Comparison of ENCODE assay signal across 8 cellular contexts in genomic region chr16:8866118-8866883, GRCh38. TPM values are rescaled to one million over a fixed set of nuclear protein-coding genes. Genes with fewer than 3 reads are reported as not detected.
DNase-seq lines count a peak whose midpoint lies in the region; ATAC-seq and TF ChIP-seq lines count a peak whose summit lies in the region.

No MANE protein-coding gene starts in this region.

- no peak overlapping the region for H2AK5ac ChIP-seq in H9 (ENCODE audit: insufficient read length, low read length)

- intact Hi-C loops in activated T-helper 2 cell treated with anti-CD3 and anti-CD28 coated beads, Interferon-gamma antibody, Interleukin-2, Interleukin-4, amounts not matched to agents 10 μg/mL and 5 μg/mL and 100 μg/mL, durations not matched to agents 14 hours and 24 hours and 36 hours (cut with micrococcal nuclease): no loop called here

- WGBS in H9 (ENCODE audit: extremely low coverage, insufficient read length, low lambda C conversion rate): no CpG with 5 or more reads among the region's 30 CpGs
- WGBS in hepatocyte (ENCODE audit: low lambda C conversion rate, missing lambda C conversion rate): 14% methylated on average over 20 of the region's 30 CpGs

- H3K9me3 ChIP-seq in H9 (ENCODE audit: control insufficient read depth, low read depth, low read length) (no peaks in the 10 kb centered on the region), hepatocyte (ENCODE audit: low read depth) (no peaks in the 10 kb centered on the region)

- H3K4me3 Mint-ChIP-seq in H9: peak overlapping the region; percentile 90
- H3K4me3 Mint-ChIP-seq in activated T-helper 2 cell treated with anti-CD3 and anti-CD28 coated beads, Interferon-gamma antibody, Interleukin-2, Interleukin-4, amounts not matched to agents 10 μg/mL and 5 μg/mL and 100 μg/mL, durations not matched to agents 14 hours and 24 hours and 36 hours (ENCODE audit: low read depth): peak overlapping the region; percentile 97

- H3K27ac ChIP-seq in H9 (ENCODE audit: insufficient read length, low read depth, low read length) (no peak overlapping the region), hepatocyte (peak overlapping the region; percentile 96)

- no peaks in the 10 kb centered on the region for H3K36me3 ChIP-seq in hepatocyte (replicated peaks; ENCODE audit: insufficient read depth, low read depth)

- H3K27me3 ChIP-seq in H9 (ENCODE audit: insufficient read depth, low read length): no peaks in the 10 kb centered on the region
- no peaks in the 10 kb centered on the region for H3K27me3 ChIP-seq in hepatocyte

- H3K27ac Mint-ChIP-seq in H9: peak overlapping the region; percentile 94 to 96 (median 95)
- H3K27ac Mint-ChIP-seq in activated T-helper 2 cell treated with anti-CD3 and anti-CD28 coated beads, Interferon-gamma antibody, Interleukin-2, Interleukin-4, amounts not matched to agents 10 μg/mL and 5 μg/mL and 100 μg/mL, durations not matched to agents 14 hours and 24 hours and 36 hours: peak overlapping the region; percentile 70

- peaks cover 3% of the 10 kb centered on the region for H3K79me1 ChIP-seq in H9 (ENCODE audit: insufficient read depth, low read depth, low read length, poor library complexity, severe bottlenecking)

- peak; percentile 95 for DNase-seq in H9
- no peak for DNase-seq in activated T-helper 2 cell treated with anti-CD3 and anti-CD28 coated beads, Interferon-gamma antibody, Interleukin-2, Interleukin-4, amounts not matched to agents 10 μg/mL and 5 μg/mL and 100 μg/mL, durations not matched to agents 14 hours and 24 hours and 36 hours (ENCODE audit: low spot score)
- peak; percentile 77 for DNase-seq in hepatocyte (ENCODE audit: low spot score)
- no peak for DNase-seq in retinal pigment epithelial cell (ENCODE audit: low read depth)
- no peak for DNase-seq in NCI-H1694 treated with DMSO at 0.1 percent for 48 hours (lab: John Stamatoyannopoulos, UW)
- DNase-seq in OCI-M2 (lab: John Stamatoyannopoulos, UW; ENCODE audit: unreplicated experiment): no peak

- no peak overlapping the region for H3T11ph ChIP-seq in H9 (ENCODE audit: low read length)

- no peak overlapping the region for H2BK12ac ChIP-seq in H9 (ENCODE audit: insufficient read length, low read depth, low read length)

- H3K14ac ChIP-seq in H9 (ENCODE audit: insufficient read depth, low read length): no peak overlapping the region

- H3K79me2 ChIP-seq in H9 (ENCODE audit: insufficient read depth, low read length) (peaks cover 51% of the 10 kb centered on the region; the same call in 1 of the 2 replicates), hepatocyte (peaks cover 72% of the 10 kb centered on the region)

- ATAC-seq in GM19455 (IDR thresholded peaks at IDR 0.05; ENCODE audit: unreplicated experiment): no peak
- ATAC-seq in HG03571 (IDR thresholded peaks at IDR 0.05; ENCODE audit: unreplicated experiment): no peak

- no peak overlapping the region for H2BK20ac ChIP-seq in H9 (ENCODE audit: low read depth, low read length, poor library complexity, severe bottlenecking)

- H3K4me1 Mint-ChIP-seq in H9: peaks cover 55 to 61% of the 10 kb centered on the region in 2 experiments
- peaks cover 39% of the 10 kb centered on the region for H3K4me1 Mint-ChIP-seq in activated T-helper 2 cell treated with anti-CD3 and anti-CD28 coated beads, Interferon-gamma antibody, Interleukin-2, Interleukin-4, amounts not matched to agents 10 μg/mL and 5 μg/mL and 100 μg/mL, durations not matched to agents 14 hours and 24 hours and 36 hours (ENCODE audit: low read depth)

- peak overlapping the region; percentile 11 for H3K9ac ChIP-seq in H9 (ENCODE audit: extremely low read depth, insufficient read length, low read length)

- H3K18ac ChIP-seq in H9 (ENCODE audit: insufficient read length, low read depth, low read length): no peak overlapping the region

- no peak overlapping the region for H4K5ac ChIP-seq in H9 (ENCODE audit: insufficient read length, low read depth, low read length)

- no peak overlapping the region for H2BK120ac ChIP-seq in H9 (ENCODE audit: low read depth, low read length, poor library complexity, severe bottlenecking)

- H3K4me1 ChIP-seq in H9 (ENCODE audit: insufficient read depth, low read length) (peaks cover 20% of the 10 kb centered on the region; the same call in 1 of the 2 replicates), hepatocyte (ENCODE audit: insufficient read depth) (peaks cover 62% of the 10 kb centered on the region)

- no peak overlapping the region for H2BK5ac ChIP-seq in H9 (ENCODE audit: insufficient read length, low read length)

- no peaks in the 10 kb centered on the region for H3K9me2 ChIP-seq in hepatocyte (replicated peaks; ENCODE audit: insufficient read depth)

- no peak overlapping the region for H4K8ac ChIP-seq in H9 (replicated peaks; ENCODE audit: insufficient read length, low read depth, low read length)

- no peak overlapping the region for H4K91ac ChIP-seq in H9 (ENCODE audit: insufficient read length, low read depth, low read length)

- H3K4ac ChIP-seq in H9 (ENCODE audit: low read depth, low read length): no peak overlapping the region

- H2BK15ac ChIP-seq in H9 (ENCODE audit: low read depth, low read length): no peak overlapping the region

- H4K20me1 ChIP-seq in H9 (ENCODE audit: control insufficient read depth, insufficient read depth, insufficient read length) (peaks cover 5% of the 10 kb centered on the region), hepatocyte (ENCODE audit: insufficient read depth, poor library complexity, severe bottlenecking) (peaks cover 40% of the 10 kb centered on the region)

- TF ChIP-seq CTCF in H9 (conservative IDR thresholded peaks at IDR 0.05) (no peak), hepatocyte (IDR thresholded peaks at IDR 0.05; ENCODE audit: poor library complexity) (no peak), retinal pigment epithelial cell (conservative IDR thresholded peaks at IDR 0.05; ENCODE audit: low read depth, low read length) (no peak)

- no peaks in the 10 kb centered on the region; a peak in 2 of 5 replicates for H3K9me3 Mint-ChIP-seq in H9
- H3K9me3 Mint-ChIP-seq in activated T-helper 2 cell treated with anti-CD3 and anti-CD28 coated beads, Interferon-gamma antibody, Interleukin-2, Interleukin-4, amounts not matched to agents 10 μg/mL and 5 μg/mL and 100 μg/mL, durations not matched to agents 14 hours and 24 hours and 36 hours: no peaks in the 10 kb centered on the region

- no peak overlapping the region for H3K23ac ChIP-seq in H9 (ENCODE audit: insufficient read length, low read depth, low read length)

- H3K27me3 Mint-ChIP-seq in H9 (ENCODE audit: low read depth): peaks cover 2% of the 10 kb centered on the region; the same call in 1 of the 2 replicates
- no peaks in the 10 kb centered on the region for H3K27me3 Mint-ChIP-seq in activated T-helper 2 cell treated with anti-CD3 and anti-CD28 coated beads, Interferon-gamma antibody, Interleukin-2, Interleukin-4, amounts not matched to agents 10 μg/mL and 5 μg/mL and 100 μg/mL, durations not matched to agents 14 hours and 24 hours and 36 hours (ENCODE audit: low read depth)

- peak overlapping the region; percentile 100 for H3K4me3 ChIP-seq in hepatocyte
- peak overlapping the region; percentile 73 for H3K4me3 ChIP-seq in retinal pigment epithelial cell (ENCODE audit: low read length)

- peaks cover 15% of the 10 kb centered on the region for H3K23me2 ChIP-seq in H9 (ENCODE audit: insufficient read length, low read depth, low read length, poor library complexity, severe bottlenecking)

- H3K56ac ChIP-seq in H9 (ENCODE audit: insufficient read length, low read depth, low read length): no peak overlapping the region

- H3K4me2 ChIP-seq in H9 (ENCODE audit: insufficient read depth, insufficient read length, low read length): peak overlapping the region; percentile 99
- peak overlapping the region; percentile 87 for H3K4me2 ChIP-seq in hepatocyte

- peaks cover 10 to 17% (median 12%) of the 10 kb centered on the region in 3 experiments for H3K36me3 Mint-ChIP-seq in H9 (ENCODE audit: insufficient read depth in 1 of 3, low read depth in 3 of 3)
- peaks cover 33% of the 10 kb centered on the region for H3K36me3 Mint-ChIP-seq in activated T-helper 2 cell treated with anti-CD3 and anti-CD28 coated beads, Interferon-gamma antibody, Interleukin-2, Interleukin-4, amounts not matched to agents 10 μg/mL and 5 μg/mL and 100 μg/mL, durations not matched to agents 14 hours and 24 hours and 36 hours (ENCODE audit: low read depth)

- H2AFZ ChIP-seq in H9 (ENCODE audit: low read length) (no peak overlapping the region), hepatocyte (peak overlapping the region; percentile 16)

RNA-seq across cellular contexts. Expression of gene CARHSP1, which starts 2.5 kb away (rescaled TPM):
- 194 and 195 TPM in 2 replicates for total RNA-seq in H9 (2021)
- total RNA-seq in activated T-helper 2 cell treated with anti-CD3 and anti-CD28 coated beads, Interferon-gamma antibody, Interleukin-2, Interleukin-4, amounts not matched to agents 10 μg/mL and 5 μg/mL and 100 μg/mL, durations not matched to agents 14 hours and 24 hours and 36 hours: 84.4 and 90.8 TPM in 2 replicates
- 113 and 140 TPM in 2 replicates for total RNA-seq in hepatocyte
- polyA plus RNA-seq in hepatocyte: 164 and 167 TPM in 2 replicates

RNA-seq across cellular contexts. Expression of gene LITAFD, which starts 15.8 kb away (rescaled TPM):
- total RNA-seq in H9 (2021): not detected in 2 replicates
- total RNA-seq in activated T-helper 2 cell treated with anti-CD3 and anti-CD28 coated beads, Interferon-gamma antibody, Interleukin-2, Interleukin-4, amounts not matched to agents 10 μg/mL and 5 μg/mL and 100 μg/mL, durations not matched to agents 14 hours and 24 hours and 36 hours: not detected in 2 replicates
- not detected in 2 replicates for total RNA-seq in hepatocyte
- polyA plus RNA-seq in hepatocyte: not detected in 2 replicates

Comparison
In these comparisons a context has a peak if more than half of its experiments do, and no peak if none do; other contexts are left out.
1. DNase-seq: peak in H9 (single experiment) and hepatocyte (single experiment); none in activated T-helper 2 cell treated with anti-CD3 and anti-CD28 coated beads, Interferon-gamma antibody, Interleukin-2, Interleukin-4, amounts not matched to agents 10 μg/mL and 5 μg/mL and 100 μg/mL, durations not matched to agents 14 hours and 24 hours and 36 hours (single experiment), retinal pigment epithelial cell (single experiment), NCI-H1694 treated with DMSO at 0.1 percent for 48 hours (single experiment) and OCI-M2 (single experiment).